Comparison of ENCODE assay signal across 1 cellular context in the genomic region with DNA sequence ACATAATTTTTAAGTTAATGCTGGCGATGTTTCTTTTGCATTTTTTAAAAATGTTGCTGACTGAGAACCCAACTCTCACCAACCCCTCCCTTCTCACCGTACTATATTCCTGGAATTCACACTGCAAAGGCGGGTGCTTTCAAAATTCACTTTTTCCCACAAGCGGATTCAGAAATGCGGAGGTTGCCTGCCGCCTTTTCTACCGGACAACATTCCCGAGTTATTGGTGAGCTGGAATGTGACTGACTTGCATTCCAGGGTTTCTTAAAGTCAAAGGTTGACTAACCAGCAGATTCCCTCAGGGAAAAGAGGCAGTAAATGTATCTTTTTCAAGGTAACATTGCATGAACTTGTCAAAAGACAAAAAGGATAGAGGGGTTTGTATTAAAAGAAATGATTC.
TF ChIP-seq lines count a peak whose summit lies in the region.

No MANE protein-coding gene starts in this region.

TF ChIP-seq in HCT116, 20 proteins besides CTCF, POLR2A, EP300 and RAD21 (continued from another document):
- TF ChIP-seq, protein P1, sequence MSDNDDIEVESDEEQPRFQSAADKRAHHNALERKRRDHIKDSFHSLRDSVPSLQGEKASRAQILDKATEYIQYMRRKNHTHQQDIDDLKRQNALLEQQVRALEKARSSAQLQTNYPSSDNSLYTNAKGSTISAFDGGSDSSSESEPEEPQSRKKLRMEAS (IDR thresholded peaks at IDR 0.05), result peak; percentile 61
- TF ChIP-seq, protein P2, sequence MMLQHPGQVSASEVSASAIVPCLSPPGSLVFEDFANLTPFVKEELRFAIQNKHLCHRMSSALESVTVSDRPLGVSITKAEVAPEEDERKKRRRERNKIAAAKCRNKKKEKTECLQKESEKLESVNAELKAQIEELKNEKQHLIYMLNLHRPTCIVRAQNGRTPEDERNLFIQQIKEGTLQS (IDR thresholded peaks at IDR 0.05), result no peak
- TF ChIP-seq SIN3A (IDR thresholded peaks at IDR 0.05; ENCODE audit: low read depth) (peak; percentile 32; the same call in 1 of the 2 replicates), FOSL1 (IDR thresholded peaks at IDR 0.05; ENCODE audit: low read depth) (peak; percentile 54; the same call in 1 of the 2 replicates), POLR2AphosphoS5 (IDR thresholded peaks at IDR 0.05; ENCODE audit: low read depth, low read length) (0 out of 2 replicates have a peak, but pooled peaks have one; percentile 17), CBX3 (IDR thresholded peaks at IDR 0.05; ENCODE audit: low read depth) (peak; percentile 49; the same call in 1 of the 2 replicates), EGR1 (IDR thresholded peaks at IDR 0.05; ENCODE audit: low read depth) (0 out of 2 replicates have a peak, but pooled peaks have one; percentile 30), ZFX (IDR thresholded peaks at IDR 0.05) (no peak), TCF7L2 (IDR thresholded peaks at IDR 0.05; ENCODE audit: borderline replicate concordance, extremely low read depth, insufficient read depth, insufficient read length) (no peak), ZNF274 (IDR thresholded peaks at IDR 0.05; ENCODE audit: low read depth, low read length) (no peak), SP1 (IDR thresholded peaks at IDR 0.05; ENCODE audit: low read depth) (peak; percentile 72), JUND (IDR thresholded peaks at IDR 0.05) (peak; percentile 58), CEBPB (IDR thresholded peaks at IDR 0.05; ENCODE audit: low read depth) (0 out of 2 replicates have a peak, but pooled peaks have one; percentile 21), EZH2 (IDR thresholded peaks at IDR 0.05) (no peak), SRF (IDR thresholded peaks at IDR 0.05; ENCODE audit: low read depth) (no peak), YY1 (IDR thresholded peaks at IDR 0.05; ENCODE audit: extremely low read depth, insufficient replicate concordance, low read depth, low read length) (no peak)
